ENCODE assay signal across 18 cellular contexts in the genomic region with DNA sequence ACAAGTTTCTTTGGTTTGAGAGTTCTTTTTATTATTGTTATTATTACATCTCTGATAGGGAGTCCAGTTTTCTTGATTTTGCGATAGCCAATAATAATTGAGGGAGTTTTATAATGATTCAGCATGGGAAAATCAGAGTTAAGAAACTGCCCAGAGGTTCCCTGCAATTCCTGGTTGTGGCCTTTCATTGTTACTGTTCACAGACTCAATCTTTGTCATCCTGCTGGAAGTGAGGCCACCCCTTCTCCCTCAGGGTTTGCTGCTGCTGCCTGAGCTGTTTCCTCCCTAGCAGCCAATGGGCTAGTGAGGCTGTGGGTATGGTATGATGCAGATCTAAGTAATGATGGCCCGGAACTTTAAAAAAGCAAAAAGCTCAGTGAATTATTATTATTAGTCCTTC. TPM values are rescaled to one million over a fixed set of nuclear protein-coding genes. Genes with fewer than 3 reads are reported as not detected.
A peak's percentile ranks its signal among the peaks of the same experiment; 100 is the strongest.
DNase-seq lines count a peak whose midpoint lies in the region; ATAC-seq and TF ChIP-seq lines count a peak whose summit lies in the region.
"Had no signal": no experiment of that assay in that cellular context is flagged by ENCODE, and none has a peak within 500 bp of the region (broad histone marks: within the 10 kb centered on the region; RNA-seq: fewer than 3 reads in every experiment).

No MANE protein-coding gene starts in this region.

- H3K23ac ChIP-seq in IMR-90 (ENCODE audit: low read depth, low read length), result no peak overlapping the region

- H2AK5ac ChIP-seq in IMR-90 (ENCODE audit: low read depth, low read length), result no peak overlapping the region

- no peaks in the 10 kb centered on the region for H3K4me1 ChIP-seq in IMR-90 (ENCODE audit: control insufficient read depth, insufficient read depth, low read length)
- H3K4me1 ChIP-seq: BLaER1 had no signal

- DNase-seq in EH (ENCODE audit: low read depth) (peak; percentile 21), IMR-90 (peak; percentile 19), epithelial cell of esophagus (ENCODE audit: low read depth) (peak; percentile 73), foreskin melanocyte (peak; percentile 20), DMS114 treated with DMSO at 0.1 percent for 48 hours (lab: John Stamatoyannopoulos, UW; ENCODE audit: unreplicated experiment) (no peak), glutamatergic neuron (no peak), NCI-H1105 treated with DMSO at 0.1 percent for 48 hours (lab: John Stamatoyannopoulos, UW) (no peak)
- DNase-seq: 8988T, AML-193, Calu3, DMS 273 treated with DMSO at 0.1 percent for 48 hours, DMS79, EL, GDM1 had no signal

- no peak overlapping the region for H2BK120ac ChIP-seq in IMR-90 (ENCODE audit: low read depth, low read length)

- TF ChIP-seq CTCF in IMR-90 (conservative IDR thresholded peaks at IDR 0.05; ENCODE audit: low read depth, low read length) (no peak), epithelial cell of esophagus (IDR thresholded peaks at IDR 0.05; ENCODE audit: insufficient read depth, low read depth, low read length, missing control alignments) (no peak), glutamatergic neuron (IDR thresholded peaks at IDR 0.05; ENCODE audit: partially characterized antibody, unreplicated experiment) (no peak)

- no peak overlapping the region for H2AK9ac ChIP-seq in IMR-90 (replicated peaks; ENCODE audit: low read depth, low read length, poor library complexity)

- no peaks in the 10 kb centered on the region for H3K9me3 Mint-ChIP-seq in glutamatergic neuron (ENCODE audit: unreplicated experiment)

- ATAC-seq in IMR-90 (ENCODE audit: low read depth), result no peak
- ATAC-seq: HCT116, K562 had no signal

- dilution Hi-C loops in IMR-90 (cut with HindIII; ENCODE audit: low sequenced_read_pairs, unreplicated experiment), result no loop called here

- no peak overlapping the region for H3K4me3 Mint-ChIP-seq in glutamatergic neuron (ENCODE audit: unreplicated experiment)

- H4K91ac ChIP-seq in IMR-90 (ENCODE audit: insufficient read depth, low read depth, low read length), result no peak overlapping the region

- H3K18ac ChIP-seq in IMR-90 (ENCODE audit: low read depth, low read length), result no peak overlapping the region

- H3K4me2 ChIP-seq in IMR-90 (ENCODE audit: low read depth, low read length), result no peak overlapping the region
- H3K4me2 ChIP-seq: BLaER1 had no signal

- no peak for TF ChIP-seq POLR2A in IMR-90 (IDR thresholded peaks at IDR 0.05; ENCODE audit: low read depth, low read length)

- no peaks in the 10 kb centered on the region for H3K9me1 ChIP-seq in IMR-90 (ENCODE audit: insufficient read depth, low read length)

- H4K8ac ChIP-seq in IMR-90 (ENCODE audit: low read depth in 2 of 2, low read length in 2 of 2), result no peak overlapping the region

- H3K27me3 Mint-ChIP-seq in glutamatergic neuron (ENCODE audit: unreplicated experiment), result peaks cover 3% of the 10 kb centered on the region

- no peaks in the 10 kb centered on the region for H3K36me3 ChIP-seq in IMR-90 (ENCODE audit: control insufficient read depth, insufficient read depth, low read length)
- H3K36me3 ChIP-seq: BLaER1 had no signal

- intact Hi-C loops in IMR-90 (cut with micrococcal nuclease), result no loop called here

- H3K79me1 ChIP-seq in IMR-90 (ENCODE audit: low read depth in 1 of 2, low read length in 2 of 2), result no peaks in the 10 kb centered on the region

- in situ Hi-C loops in IMR-90 (cut with MboI; ENCODE audit: low sequenced_read_pairs), result no loop called here

- no CpG with 5 or more reads among the region's 2 CpGs for WGBS in IMR-90 (ENCODE audit: extremely low coverage in 2 of 2, insufficient read length in 1 of 2), 2 experiments

- no peak overlapping the region for H2AFZ ChIP-seq in IMR-90 (replicated peaks; ENCODE audit: low read length, poor library complexity)

- H4K5ac ChIP-seq in IMR-90 (ENCODE audit: low read depth, low read length), result no peak overlapping the region

- H3K27ac Mint-ChIP-seq in glutamatergic neuron (ENCODE audit: unreplicated experiment), result no peak overlapping the region

- no peak overlapping the region for H3K4ac ChIP-seq in IMR-90 (ENCODE audit: low read depth, low read length)

- TF ChIP-seq RAD21 in IMR-90 (IDR thresholded peaks at IDR 0.05; ENCODE audit: low read length), result no peak

- H3K36me3 Mint-ChIP-seq in glutamatergic neuron (ENCODE audit: unreplicated experiment), result peaks cover 4% of the 10 kb centered on the region

- no peak overlapping the region for H2BK15ac ChIP-seq in IMR-90 (ENCODE audit: low read depth, low read length)

- POLR2A ChIA-PET in IMR-90 (lab: Charles Lee; ENCODE audit: unreplicated experiment), result no interaction called here

- peaks cover 2% of the 10 kb centered on the region; the same call in 1 of the 2 replicates for H3K9me3 ChIP-seq in IMR-90 (ENCODE audit: control insufficient read depth, insufficient read depth, low read length)
- H3K9me3 ChIP-seq: BLaER1 had no signal

- BruUV-seq in IMR-90 (replicated peaks; lab: Mats Ljungman, UMichigan), result no TSS peak

- H3K56ac ChIP-seq in IMR-90 (ENCODE audit: extremely low read depth, insufficient read depth, low read length), result no peak overlapping the region

- H2BK20ac ChIP-seq in IMR-90 (ENCODE audit: low read depth, low read length), result no peak overlapping the region

- H3K9ac ChIP-seq in IMR-90 (ENCODE audit: low read depth, low read length), result no peak overlapping the region
- H3K9ac ChIP-seq: BLaER1 had no signal

- CTCF ChIA-PET in IMR-90 (lab: Yijun Ruan, JAX), result no interaction called here

- H2BK5ac ChIP-seq in IMR-90 (ENCODE audit: low read depth, low read length, poor library complexity, severe bottlenecking), result no peak overlapping the region

- no peak overlapping the region for H3K27ac ChIP-seq in IMR-90 (ENCODE audit: insufficient read depth, low read length)
- H3K27ac ChIP-seq: BLaER1, HL-60 had no signal

- H3K27me3 ChIP-seq in IMR-90 (ENCODE audit: control insufficient read depth, insufficient read depth, low read length), result peaks cover 2% of the 10 kb centered on the region; the same call in 1 of the 2 replicates
- H3K27me3 ChIP-seq: BLaER1 had no signal

- no peaks in the 10 kb centered on the region for H4K20me1 ChIP-seq in IMR-90 (ENCODE audit: insufficient read depth, low read length)
- H4K20me1 ChIP-seq: BLaER1 had no signal

- H3K4me3 ChIP-seq in IMR-90 (ENCODE audit: insufficient read depth, low read depth, low read length) (no peak overlapping the region), epithelial cell of esophagus (ENCODE audit: low read length) (no peak overlapping the region)
- H3K4me3 ChIP-seq: BLaER1, K562 had no signal

- peaks cover 3% of the 10 kb centered on the region for H3K4me1 Mint-ChIP-seq in glutamatergic neuron (ENCODE audit: low read depth, unreplicated experiment)

- no peak overlapping the region for H3K14ac ChIP-seq in IMR-90 (replicated peaks; ENCODE audit: low read depth, low read length)

TF ChIP-seq in IMR-90, 13 proteins besides CTCF, POLR2A, EP300 and RAD21:
- peak; percentile 47; the same call in 1 of the 2 replicates for TF ChIP-seq CEBPB (IDR thresholded peaks at IDR 0.05; ENCODE audit: low read depth, low read length)
- TF ChIP-seq, protein P1, sequence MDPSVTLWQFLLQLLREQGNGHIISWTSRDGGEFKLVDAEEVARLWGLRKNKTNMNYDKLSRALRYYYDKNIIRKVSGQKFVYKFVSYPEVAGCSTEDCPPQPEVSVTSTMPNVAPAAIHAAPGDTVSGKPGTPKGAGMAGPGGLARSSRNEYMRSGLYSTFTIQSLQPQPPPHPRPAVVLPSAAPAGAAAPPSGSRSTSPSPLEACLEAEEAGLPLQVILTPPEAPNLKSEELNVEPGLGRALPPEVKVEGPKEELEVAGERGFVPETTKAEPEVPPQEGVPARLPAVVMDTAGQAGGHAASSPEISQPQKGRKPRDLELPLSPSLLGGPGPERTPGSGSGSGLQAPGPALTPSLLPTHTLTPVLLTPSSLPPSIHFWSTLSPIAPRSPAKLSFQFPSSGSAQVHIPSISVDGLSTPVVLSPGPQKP (IDR thresholded peaks at IDR 0.05; ENCODE audit: borderline replicate concordance, low read depth, low read length), result no peak
- no peak for TF ChIP-seq CHD1 (IDR thresholded peaks at IDR 0.05; ENCODE audit: low read depth, low read length)
TF ChIP-seq in IMR-90: peak in this region for 1.

RNA-seq across cellular contexts. Expression of a gene that starts 50.2 kb away (rescaled TPM):
- total RNA-seq in IMR-90 (2012; rRNA removed) (not detected in 2 replicates), glutamatergic neuron (ENCODE audit: unreplicated experiment) (not detected)
- polyA plus RNA-seq in IMR-90 (2012; rRNA removed), result not detected in 2 replicates
- 0.02 TPM in 1 of 2 replicates, not detected in the other for polyA plus RNA-seq in IMR-90 (2012; cell fraction: cytosol; rRNA removed)
- polyA plus RNA-seq in IMR-90 (2012; cell fraction: nucleus; rRNA removed; ENCODE audit: low replicate concordance), result 0.05 TPM in 1 of 2 replicates, not detected in the other

Comparison
In these comparisons a context has a peak if more than half of its experiments do, and no peak if none do; other contexts are left out.
1. DNase-seq: peak in EH (single experiment), IMR-90 (single experiment), epithelial cell of esophagus (single experiment) and foreskin melanocyte (single experiment); none in DMS114 treated with DMSO at 0.1 percent for 48 hours (single experiment), glutamatergic neuron (single experiment) and NCI-H1105 treated with DMSO at 0.1 percent for 48 hours (single experiment).